ENCODE assay signal across 21 cellular contexts in genomic region chr17:79377230-79377790, GRCh38.
A peak's percentile ranks its signal among the peaks of the same experiment; 100 is the strongest.
DNase-seq lines count a peak whose midpoint lies in the region; ATAC-seq, FAIRE-seq and TF ChIP-seq lines count a peak whose summit lies in the region.
"Had no signal": no experiment of that assay in that cellular context is flagged by ENCODE, and none has a peak within 500 bp of the region (broad histone marks: within the 10 kb centered on the region; RNA-seq: fewer than 3 reads in every experiment).

No MANE protein-coding gene starts in this region.

- H3K4me3 ChIP-seq in GM23338, result no peak overlapping the region
- H3K4me3 ChIP-seq in K562, result no peak overlapping the region
- H3K4me3 ChIP-seq in kidney (ENCODE audit: low read length in 2 of 2), result no peak overlapping the region
- peak overlapping the region; percentile 32 for H3K4me3 ChIP-seq in trophoblast cell (ENCODE audit: low read depth, low read length)
- H3K4me3 ChIP-seq in coronary artery, result no peak overlapping the region
- H3K4me3 ChIP-seq: BLaER1 treated with 17β-estradiol and CSF1 and Interleukin-3, amounts not matched to agents 10 nM and 100 nM; GM12878; GM23248; HAP-1 had no signal

- H3K4me2 ChIP-seq in GM23338, result no peak overlapping the region
- no peak overlapping the region for H3K4me2 ChIP-seq in K562 (ENCODE audit: insufficient read depth, low read length)
- no peak overlapping the region for H3K4me2 ChIP-seq in trophoblast cell (ENCODE audit: low read length)
- H3K4me2 ChIP-seq: BLaER1 treated with 17β-estradiol and CSF1 and Interleukin-3, amounts not matched to agents 10 nM and 100 nM had no signal

- H3K79me2 ChIP-seq in GM23338 (replicated peaks; ENCODE audit: insufficient read depth) (no peaks in the 10 kb centered on the region), K562 (ENCODE audit: control insufficient read depth, insufficient read depth, low read length) (no peaks in the 10 kb centered on the region), trophoblast cell (ENCODE audit: control insufficient read depth, insufficient read depth, low read length, poor library complexity) (no peaks in the 10 kb centered on the region)

- in situ Hi-C loops in K562 (cut with MboI), result loop anchor here (25.0 kb wide), 1 partner anchor 315 kb away; the partner anchor contains the start of gene ENGASE

- no peak overlapping the region for H3K14ac ChIP-seq in trophoblast cell (ENCODE audit: low read length)

- under 1% methylated on average over 25 of the region's 25 CpGs for WGBS in K562 (ENCODE audit: insufficient coverage, low coverage, missing lambda C conversion rate)
- no CpG with 5 or more reads among the region's 25 CpGs for WGBS in trophoblast cell (ENCODE audit: extremely low coverage, insufficient coverage, insufficient read length)

- no peak overlapping the region for H3K23ac ChIP-seq in trophoblast cell (ENCODE audit: low read length)

- H4K91ac ChIP-seq in trophoblast cell (ENCODE audit: low read depth, low read length), result no peak overlapping the region

- TF ChIP-seq EP300 in K562 (IDR thresholded peaks at IDR 0.05; ENCODE audit: low read length), result no peak

- H3K4me1 Mint-ChIP-seq in GM23338, result peaks cover 28% of the 10 kb centered on the region
- H3K4me1 Mint-ChIP-seq: CD4-positive, CD25-positive, alpha-beta regulatory T cell had no signal

- H2BK5ac ChIP-seq in trophoblast cell (ENCODE audit: low read depth, low read length, poor library complexity), result no peak overlapping the region

- BruUV-seq in K562 (replicated peaks; lab: Mats Ljungman, UMichigan), result no TSS peak

- no peak overlapping the region for H3K4me3 Mint-ChIP-seq in GM23338
- H3K4me3 Mint-ChIP-seq: CD4-positive, CD25-positive, alpha-beta regulatory T cell had no signal

- no peaks in the 10 kb centered on the region for H3K79me1 ChIP-seq in trophoblast cell (ENCODE audit: low read length)

- H3K4me1 ChIP-seq in GM23338 (ENCODE audit: insufficient read depth) (no peaks in the 10 kb centered on the region), K562 (replicated peaks in 1 of 2; ENCODE audit: control insufficient read depth in 2 of 2, insufficient read depth in 2 of 2, low read length in 2 of 2) (0 out of 5 replicates have a peak, but pooled peaks cover 0 to 4% of the 10 kb centered on the region in 2 experiments), kidney (ENCODE audit: control insufficient read depth in 1 of 2, insufficient read depth in 1 of 2, low read depth in 1 of 2, low read length in 2 of 2) (no peaks in the 10 kb centered on the region), trophoblast cell (ENCODE audit: control insufficient read depth in 1 of 2, insufficient read depth in 2 of 2, low read length in 2 of 2) (no peaks in the 10 kb centered on the region)
- H3K4me1 ChIP-seq: HAP-1 had no signal

- H3K27me3 ChIP-seq in GM23338 (ENCODE audit: insufficient read depth) (no peaks in the 10 kb centered on the region), K562 (ENCODE audit: control insufficient read depth in 2 of 2, insufficient read depth in 2 of 2, low read length in 2 of 2) (peaks cover 11 to 81% of the 10 kb centered on the region in 2 experiments), trophoblast cell (ENCODE audit: insufficient read depth, low read length) (no peaks in the 10 kb centered on the region)

- no peak overlapping the region for H2BK12ac ChIP-seq in trophoblast cell (ENCODE audit: low read length)

- H4K20me1 ChIP-seq in GM23338 (replicated peaks; ENCODE audit: insufficient read depth) (no peaks in the 10 kb centered on the region), K562 (replicated peaks; ENCODE audit: control insufficient read depth, insufficient read depth, low read length) (0 out of 2 replicates have a peak, but pooled peaks cover 2% of the 10 kb centered on the region)

- no peak overlapping the region for H4K12ac ChIP-seq in trophoblast cell (ENCODE audit: low read depth, low read length)

- TF ChIP-seq CTCF in GM23338 (conservative IDR thresholded peaks at IDR 0.05; ENCODE audit: low read depth in 2 of 2) (no peak), K562 (IDR thresholded peaks at IDR 0.05 in 2 of 3, conservative IDR thresholded peaks at IDR 0.05 in 1 of 3; ENCODE audit: insufficient read depth in 2 of 3, low read depth in 1 of 3, low read length in 3 of 3) (no peak), kidney (IDR thresholded peaks at IDR 0.05; ENCODE audit: borderline replicate concordance, extremely low read depth, insufficient read depth) (no peak), coronary artery (IDR thresholded peaks at IDR 0.05) (no peak)

- ATAC-seq in GM23338, result no peak
- ATAC-seq in K562, result no peak
- ATAC-seq: GM12878 had no signal

- H3K9ac ChIP-seq in K562 (ENCODE audit: insufficient read depth in 1 of 2, low read depth in 2 of 2, low read length in 2 of 2), result no peak overlapping the region
- no peak overlapping the region for H3K9ac ChIP-seq in kidney (ENCODE audit: low read length in 2 of 2)
- no peak overlapping the region for H3K9ac ChIP-seq in trophoblast cell (ENCODE audit: low read length)
- H3K9ac ChIP-seq: BLaER1 treated with 17β-estradiol and CSF1 and Interleukin-3, amounts not matched to agents 10 nM and 100 nM; GM23248 had no signal

- TF ChIP-seq POLR2A in K562 (conservative IDR thresholded peaks at IDR 0.05), result no peak

- intact Hi-C loops in K562 (cut with micrococcal nuclease), result no loop called here
- intact Hi-C loops in kidney (cut with DNase I), result no loop called here

- no peak overlapping the region for H2AFZ ChIP-seq in GM23338
- H2AFZ ChIP-seq in K562 (ENCODE audit: low read depth, low read length), result no peak overlapping the region
- no peak overlapping the region for H2AFZ ChIP-seq in trophoblast cell (ENCODE audit: insufficient read depth, low read length, poor library complexity)
- H2AFZ ChIP-seq: GM23248 had no signal

- no peak for TF ChIP-seq RAD21 in K562 (CRISPR knock-in tag; conservative IDR thresholded peaks at IDR 0.05 in 1 of 2, IDR thresholded peaks at IDR 0.05 in 1 of 2)

- H3K4ac ChIP-seq in trophoblast cell (ENCODE audit: low read depth, low read length), result no peak overlapping the region

- H3K27ac Mint-ChIP-seq in GM23338, result no peak overlapping the region

- no peaks in the 10 kb centered on the region for H3K9me3 Mint-ChIP-seq in GM23338

- no peak overlapping the region for H3K27ac ChIP-seq in GM23338 (ENCODE audit: low read depth)
- H3K27ac ChIP-seq in K562 (ENCODE audit: extremely low read depth, low read depth, low read length), result no peak overlapping the region
- no peak overlapping the region for H3K27ac ChIP-seq in kidney (ENCODE audit: low read depth in 2 of 2, low read length in 2 of 2)
- H3K27ac ChIP-seq in trophoblast cell (ENCODE audit: low read depth, low read length), result no peak overlapping the region
- no peak overlapping the region for H3K27ac ChIP-seq in coronary artery
- H3K27ac ChIP-seq: BLaER1 treated with 17β-estradiol and CSF1 and Interleukin-3, amounts not matched to agents 10 nM and 100 nM; GM23248; HL-60 had no signal

- H3K36me3 ChIP-seq in GM23338 (ENCODE audit: insufficient read depth), result no peaks in the 10 kb centered on the region
- no peaks in the 10 kb centered on the region for H3K36me3 ChIP-seq in K562 (ENCODE audit: control insufficient read depth, insufficient read depth, low read length)
- no peaks in the 10 kb centered on the region for H3K36me3 ChIP-seq in kidney (ENCODE audit: control insufficient read depth in 1 of 2, insufficient read depth in 2 of 2, low read length in 2 of 2)
- H3K36me3 ChIP-seq in trophoblast cell (ENCODE audit: control insufficient read depth in 1 of 2, insufficient read depth in 2 of 2, low read length in 2 of 2), result no peaks in the 10 kb centered on the region
- H3K36me3 ChIP-seq: BLaER1 treated with 17β-estradiol and CSF1 and Interleukin-3, amounts not matched to agents 10 nM and 100 nM; HAP-1 had no signal

- H3K18ac ChIP-seq in trophoblast cell (ENCODE audit: low read length), result no peak overlapping the region

- no peaks in the 10 kb centered on the region for H3K36me3 Mint-ChIP-seq in GM23338 (ENCODE audit: low read depth)
- H3K36me3 Mint-ChIP-seq: CD4-positive, CD25-positive, alpha-beta regulatory T cell had no signal

- DNase-seq in GM23338 (ENCODE audit: low spot score), result peak; percentile 26
- DNase-seq in K562 (ENCODE audit: extremely low read depth in 1 of 4, low spot score in 3 of 4), result no peak
- DNase-seq in kidney, result peak; percentile 51
- no peak for DNase-seq in trophoblast cell
- no peak for DNase-seq in activated CD8-positive, alpha-beta memory T cell treated with anti-CD3 and anti-CD28 coated beads, Interleukin-2, amount 50 U/mL, for 4 hours
- no peak for DNase-seq in coronary artery (ENCODE audit: low spot score)
- DNase-seq in RPMI8226, result no peak
- DNase-seq: 8988T; ACHN; Calu3; CD4-positive, CD25-positive, alpha-beta regulatory T cell; DMS 273 treated with DMSO at 0.1 percent for 48 hours; DMS79; GM23248; IMR-90; KG1 had no signal

- H3F3A ChIP-seq in GM23338 (replicated peaks; ENCODE audit: low read depth), result no peaks in the 10 kb centered on the region

- H3K9me3 ChIP-seq in K562 (replicated peaks; ENCODE audit: control insufficient read depth, insufficient read depth, low read depth, low read length) (no peaks in the 10 kb centered on the region), kidney (ENCODE audit: control insufficient read depth in 1 of 2, low read length in 2 of 2) (no peaks in the 10 kb centered on the region), trophoblast cell (ENCODE audit: insufficient read depth, low read depth, low read length) (peaks cover 2% of the 10 kb centered on the region)
- H3K9me3 ChIP-seq: BLaER1 treated with 17β-estradiol and CSF1 and Interleukin-3, amounts not matched to agents 10 nM and 100 nM; HAP-1 had no signal

- H3K27me3 Mint-ChIP-seq in GM23338 (ENCODE audit: insufficient read depth, low read depth, poor library complexity), result peaks cover 23% of the 10 kb centered on the region

- CTCF ChIA-PET in K562 (lab: Yijun Ruan, JAX; ENCODE audit: low intra/inter-chr PET ratio), result no interaction called here

- H4K8ac ChIP-seq in trophoblast cell (ENCODE audit: low read depth, low read length), result no peak overlapping the region

- no peaks in the 10 kb centered on the region for H3K9me1 ChIP-seq in K562 (ENCODE audit: control insufficient read depth, insufficient read depth, low read length)

- POLR2A ChIA-PET in K562 (lab: Yijun Ruan, JAX), result no interaction called here

- FAIRE-seq in K562 (lab: Jason Lieb, UNC) (no peak), kidney (lab: Jason Lieb, UNC) (no peak)
- FAIRE-seq: GM12878, GM18507 had no signal

- H2AK5ac ChIP-seq in trophoblast cell (ENCODE audit: low read length), result no peak overlapping the region

- H3K9me2 ChIP-seq in GM23338 (ENCODE audit: insufficient read depth), result no peaks in the 10 kb centered on the region

- H2BK120ac ChIP-seq in trophoblast cell (ENCODE audit: insufficient read depth, low read length, poor library complexity), result no peak overlapping the region

TF ChIP-seq in K562, 482 proteins besides CTCF, POLR2A, EP300 and RAD21:
- no peak for TF ChIP-seq NFIC (IDR thresholded peaks at IDR 0.05)
- no peak for TF ChIP-seq GATAD2B (IDR thresholded peaks at IDR 0.05; ENCODE audit: borderline replicate concordance)
- peak; percentile 25 to 51; a peak in 2 of 4 replicates for TF ChIP-seq NRF1 (conservative IDR thresholded peaks at IDR 0.05 in 1 of 2, IDR thresholded peaks at IDR 0.05 in 1 of 2)
- TF ChIP-seq RHOXF2B (CRISPR knock-in tag; conservative IDR thresholded peaks at IDR 0.05), result no peak
- no peak for TF ChIP-seq MEF2D (tag; conservative IDR thresholded peaks at IDR 0.05; ENCODE audit: low read depth)

Comparison
In these comparisons a context has a peak if more than half of its experiments do, and no peak if none do; other contexts are left out.
1. DNase-seq: peak in GM23338 (single experiment) and kidney (single experiment); none in K562 (0 of 4), trophoblast cell (0 of 2), activated CD8-positive, alpha-beta memory T cell treated with anti-CD3 and anti-CD28 coated beads, Interleukin-2, amount 50 U/mL, for 4 hours (single experiment), coronary artery (single experiment) and RPMI8226 (single experiment).